Comparison of ENCODE assay signal across 1 cellular context in the genomic region with DNA sequence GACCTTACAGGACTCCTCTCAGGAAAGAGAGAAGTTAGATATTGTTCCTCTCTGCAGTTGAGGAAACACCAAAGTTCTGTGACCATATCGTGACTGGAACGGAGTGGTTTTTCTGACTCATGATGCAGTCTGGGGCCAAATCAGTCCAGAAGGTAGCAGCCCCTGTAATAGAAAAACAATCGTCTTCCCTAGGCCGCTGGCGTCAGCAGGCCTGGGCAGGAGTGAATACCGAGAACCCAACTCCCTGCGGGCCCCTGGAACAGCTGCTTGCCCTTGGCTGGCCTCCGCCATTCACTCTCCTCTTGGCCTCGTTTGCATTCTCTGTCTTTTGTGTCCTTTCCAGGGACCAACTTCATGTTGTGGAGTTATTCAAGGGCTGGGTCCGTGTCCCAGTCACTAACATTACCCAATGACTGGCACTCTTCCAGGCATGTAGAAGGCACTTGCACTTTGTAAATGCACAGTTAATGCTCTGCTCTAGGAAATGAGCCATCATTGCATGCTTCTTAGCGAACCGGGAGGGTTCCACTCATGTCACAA.
TF ChIP-seq lines count a peak whose summit lies in the region.

No MANE protein-coding gene starts in this region.

TF ChIP-seq in GM23338, 12 proteins besides CTCF, POLR2A, EP300 and RAD21 (continued from another document):
- TF ChIP-seq ZNF462 (CRISPR knock-in tag; IDR thresholded peaks at IDR 0.05) (no peak), POLR2AphosphoS5 (IDR thresholded peaks at IDR 0.05; ENCODE audit: low read depth) (no peak), STAT1 (IDR thresholded peaks at IDR 0.05; ENCODE audit: unreplicated experiment) (no peak), EZH2phosphoT487 (IDR thresholded peaks at IDR 0.05; ENCODE audit: unreplicated experiment) (no peak), ETS1 (IDR thresholded peaks at IDR 0.05) (no peak), ZNF331 (CRISPR knock-in tag; IDR thresholded peaks at IDR 0.05; ENCODE audit: low read depth) (no peak), ZNF114 (CRISPR knock-in tag; IDR thresholded peaks at IDR 0.05) (no peak), EZH2 (IDR thresholded peaks at IDR 0.05; ENCODE audit: low read depth, unreplicated experiment) (no peak), NANOG (IDR thresholded peaks at IDR 0.05; ENCODE audit: borderline replicate concordance) (no peak), JUNB (IDR thresholded peaks at IDR 0.05; ENCODE audit: unreplicated experiment) (no peak)
- TF ChIP-seq, protein P1, sequence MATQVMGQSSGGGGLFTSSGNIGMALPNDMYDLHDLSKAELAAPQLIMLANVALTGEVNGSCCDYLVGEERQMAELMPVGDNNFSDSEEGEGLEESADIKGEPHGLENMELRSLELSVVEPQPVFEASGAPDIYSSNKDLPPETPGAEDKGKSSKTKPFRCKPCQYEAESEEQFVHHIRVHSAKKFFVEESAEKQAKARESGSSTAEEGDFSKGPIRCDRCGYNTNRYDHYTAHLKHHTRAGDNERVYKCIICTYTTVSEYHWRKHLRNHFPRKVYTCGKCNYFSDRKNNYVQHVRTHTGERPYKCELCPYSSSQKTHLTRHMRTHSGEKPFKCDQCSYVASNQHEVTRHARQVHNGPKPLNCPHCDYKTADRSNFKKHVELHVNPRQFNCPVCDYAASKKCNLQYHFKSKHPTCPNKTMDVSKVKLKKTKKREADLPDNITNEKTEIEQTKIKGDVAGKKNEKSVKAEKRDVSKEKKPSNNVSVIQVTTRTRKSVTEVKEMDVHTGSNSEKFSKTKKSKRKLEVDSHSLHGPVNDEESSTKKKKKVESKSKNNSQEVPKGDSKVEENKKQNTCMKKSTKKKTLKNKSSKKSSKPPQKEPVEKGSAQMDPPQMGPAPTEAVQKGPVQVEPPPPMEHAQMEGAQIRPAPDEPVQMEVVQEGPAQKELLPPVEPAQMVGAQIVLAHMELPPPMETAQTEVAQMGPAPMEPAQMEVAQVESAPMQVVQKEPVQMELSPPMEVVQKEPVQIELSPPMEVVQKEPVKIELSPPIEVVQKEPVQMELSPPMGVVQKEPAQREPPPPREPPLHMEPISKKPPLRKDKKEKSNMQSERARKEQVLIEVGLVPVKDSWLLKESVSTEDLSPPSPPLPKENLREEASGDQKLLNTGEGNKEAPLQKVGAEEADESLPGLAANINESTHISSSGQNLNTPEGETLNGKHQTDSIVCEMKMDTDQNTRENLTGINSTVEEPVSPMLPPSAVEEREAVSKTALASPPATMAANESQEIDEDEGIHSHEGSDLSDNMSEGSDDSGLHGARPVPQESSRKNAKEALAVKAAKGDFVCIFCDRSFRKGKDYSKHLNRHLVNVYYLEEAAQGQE (IDR thresholded peaks at IDR 0.05; ENCODE audit: unreplicated experiment) = no peak
